8 cellular contexts compared by ENCODE assay signal in genomic region chr14:104682107-104682593, GRCh38. TPM values are rescaled to one million over a fixed set of nuclear protein-coding genes. Genes with fewer than 3 reads are reported as not detected.
DNase-seq lines count a peak whose midpoint lies in the region; ATAC-seq and TF ChIP-seq lines count a peak whose summit lies in the region.

No MANE protein-coding gene starts in this region.

- TF ChIP-seq CTCF in body of pancreas (IDR thresholded peaks at IDR 0.05) = no peak

- in situ Hi-C loops in ACHN (cut with HindIII; ENCODE audit: low pct_ligation_motif_present, low pct_unique_long_range_greater_than_20kb, low sequenced_read_pairs) = no loop called here

- ATAC-seq in body of pancreas = no peak
- no peak for ATAC-seq in GM21515 (IDR thresholded peaks at IDR 0.05; ENCODE audit: unreplicated experiment)

- TF ChIP-seq POLR2A in body of pancreas (IDR thresholded peaks at IDR 0.05) = no peak

- H3K9me3 ChIP-seq in ES-I3 (ENCODE audit: control insufficient read depth, insufficient read depth, low read length) (no peaks in the 10 kb centered on the region; the same call in 1 of the 2 replicates), body of pancreas (no peaks in the 10 kb centered on the region)

- H3K4me1 ChIP-seq in ES-I3 (ENCODE audit: insufficient read depth, low read length) (peaks cover 36% of the 10 kb centered on the region), body of pancreas (peaks cover 46% of the 10 kb centered on the region)

- peak overlapping the region; percentile 83 to 94 (median 88) for H3K27ac ChIP-seq in body of pancreas

- peak overlapping the region; percentile 54 for H3K9ac ChIP-seq in ES-I3 (ENCODE audit: low read depth, low read length)

- peak in 1 of 4 donors; percentile 4 for DNase-seq in body of pancreas
- DNase-seq in skeletal muscle cell (ENCODE audit: low read depth) = no peak
- DNase-seq in ACHN = no peak
- DNase-seq in NCI-H1105 treated with DMSO at 0.1 percent for 48 hours (lab: John Stamatoyannopoulos, UW) = no peak
- DNase-seq in NCI-H1694 treated with DMSO at 0.1 percent for 48 hours (lab: John Stamatoyannopoulos, UW) = no peak

- H3K4me3 ChIP-seq in body of pancreas (no peak overlapping the region), iPS-11a (ENCODE audit: low read depth, low read length) (peak overlapping the region; percentile 20), skeletal muscle cell (ENCODE audit: low read depth, low read length) (peak overlapping the region; percentile 21)

- H3K27me3 ChIP-seq in body of pancreas = no peaks in the 10 kb centered on the region

- no peaks in the 10 kb centered on the region for H3K36me3 ChIP-seq in ES-I3 (ENCODE audit: insufficient read depth, low read length)
- H3K36me3 ChIP-seq in body of pancreas (replicated peaks in 1 of 2; ENCODE audit: insufficient read depth in 1 of 2, low read depth in 2 of 2) = no peaks in the 10 kb centered on the region

- WGBS in body of pancreas, 2 donors = 73 to 82% methylated on average over 11 to 12 of the region's 12 CpGs

- intact Hi-C loops in body of pancreas (cut with DNase I) = no loop called here

RNA-seq across cellular contexts. Expression of gene INF2, which starts 7.3 kb away (rescaled TPM):
- 10 to 100 TPM; 46.2 to 90.3 TPM for total RNA-seq in body of pancreas

RNA-seq across cellular contexts. Expression of gene ADSS1, which starts 41.9 kb away (rescaled TPM):
- 1 to 10 TPM; 4.0 to 4.7 TPM for total RNA-seq in body of pancreas

Comparison
In these comparisons a context has a peak if more than half of its experiments do, and no peak if none do; other contexts are left out.
1. H3K4me3 ChIP-seq: peak in iPS-11a (single experiment) and skeletal muscle cell (single experiment); none in body of pancreas (0 of 2).